Comparison of ENCODE assay signal across 1 cellular context in genomic region chr15:57594479-57594878, GRCh38.
TF ChIP-seq lines count a peak whose summit lies in the region.

No MANE protein-coding gene starts in this region.

TF ChIP-seq in Ishikawa, 13 proteins besides CTCF, POLR2A, EP300 and RAD21 (continued from another document):
- no peak for TF ChIP-seq REST (IDR thresholded peaks at IDR 0.05; ENCODE audit: low read depth)
- TF ChIP-seq CEBPB (IDR thresholded peaks at IDR 0.05): 0 out of 2 replicates have a peak, but pooled peaks have one; percentile 30
- no peak for TF ChIP-seq USF1 (IDR thresholded peaks at IDR 0.05)
- TF ChIP-seq TCF12 (IDR thresholded peaks at IDR 0.05; ENCODE audit: low read depth): no peak
- no peak for TF ChIP-seq ZBTB7A (IDR thresholded peaks at IDR 0.05; ENCODE audit: low read depth)
